Comparison of ENCODE assay signal across 22 cellular contexts in the genomic region with DNA sequence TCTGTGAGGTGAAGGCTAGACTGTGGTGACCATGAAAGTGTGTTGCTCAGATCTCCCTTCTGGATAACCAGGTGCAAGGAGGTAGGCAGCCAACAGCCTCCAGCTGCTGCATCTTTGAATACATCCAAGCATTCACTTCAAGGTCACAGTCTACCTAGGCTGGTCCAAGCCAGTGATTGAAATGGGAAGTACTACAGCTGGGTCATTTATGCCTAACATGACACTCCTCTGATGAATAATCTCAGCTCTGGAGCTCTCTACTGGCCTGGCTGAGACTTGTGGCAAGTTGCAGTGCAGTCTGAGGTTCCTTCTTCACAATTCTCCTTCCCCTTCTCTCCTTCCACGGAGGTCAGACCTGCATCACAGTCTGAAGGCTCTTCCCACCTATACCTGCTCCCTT. TPM values are rescaled to one million over a fixed set of nuclear protein-coding genes. Genes with fewer than 3 reads are reported as not detected.
A peak's percentile ranks its signal among the peaks of the same experiment; 100 is the strongest.
DNase-seq lines count a peak whose midpoint lies in the region; ATAC-seq and TF ChIP-seq lines count a peak whose summit lies in the region.
"Had no signal": no experiment of that assay in that cellular context is flagged by ENCODE, and none has a peak within 500 bp of the region (broad histone marks: within the 10 kb centered on the region; RNA-seq: fewer than 3 reads in every experiment).

No MANE protein-coding gene starts in this region.

- in situ Hi-C loops in Panc1 (cut with HindIII; ENCODE audit: low pct_unique_long_range_greater_than_20kb, low sequenced_read_pairs) (no loop called here), gastrocnemius medialis (cut with MboI; ENCODE audit: low sequenced_read_pairs in 4 of 4) (no loop called here)

- no peak for TF ChIP-seq POLR2A in gastrocnemius medialis (IDR thresholded peaks at IDR 0.05)

- H3K27me3 Mint-ChIP-seq in stimulated activated naive CD8-positive, alpha-beta T cell treated with anti-CD3 and anti-CD28 coated beads, Interleukin-15, amount 100 ng/mL, for 72 hours, result peaks cover 8% of the 10 kb centered on the region

- H3K4me1 Mint-ChIP-seq in stimulated activated naive CD8-positive, alpha-beta T cell treated with anti-CD3 and anti-CD28 coated beads, Interleukin-15, amount 100 ng/mL, for 72 hours, result no peaks in the 10 kb centered on the region
- H3K4me1 Mint-ChIP-seq in stimulated activated effector memory CD8-positive, alpha-beta T cell treated with anti-CD3 and anti-CD28 coated beads, Interleukin-12 subunit alpha, Interleukin-12 subunit beta, amount 100 ng/mL, for 72 hours, result no peaks in the 10 kb centered on the region

- CTCF ChIA-PET in Panc1 (lab: Charles Lee), result no interaction called here

- H3K27ac Mint-ChIP-seq in stimulated activated naive CD8-positive, alpha-beta T cell treated with anti-CD3 and anti-CD28 coated beads, Interleukin-15, amount 100 ng/mL, for 72 hours, result peak overlapping the region in 1 of 2 donors; percentile 72
- no peak overlapping the region for H3K27ac Mint-ChIP-seq in stimulated activated effector memory CD8-positive, alpha-beta T cell treated with anti-CD3 and anti-CD28 coated beads, Interleukin-12 subunit alpha, Interleukin-12 subunit beta, amount 100 ng/mL, for 72 hours

- BruUV-seq in Panc1 (replicated peaks; lab: Mats Ljungman, UMichigan), result no TSS peak

- H3K9me3 Mint-ChIP-seq in stimulated activated naive CD8-positive, alpha-beta T cell treated with anti-CD3 and anti-CD28 coated beads, Interleukin-15, amount 100 ng/mL, for 72 hours, result no peaks in the 10 kb centered on the region
- H3K9me3 Mint-ChIP-seq in stimulated activated effector memory CD8-positive, alpha-beta T cell treated with anti-CD3 and anti-CD28 coated beads, Interleukin-12 subunit alpha, Interleukin-12 subunit beta, amount 100 ng/mL, for 72 hours, result no peaks in the 10 kb centered on the region

- no peaks in the 10 kb centered on the region for H3K36me3 ChIP-seq in Panc1 (ENCODE audit: control insufficient read depth, insufficient read depth, low read length)
- no peaks in the 10 kb centered on the region for H3K36me3 ChIP-seq in left lung
- no peaks in the 10 kb centered on the region for H3K36me3 ChIP-seq in gastrocnemius medialis
- H3K36me3 ChIP-seq: BE2C, MG63 had no signal

- POLR2A ChIA-PET in Panc1 (lab: Charles Lee), result no interaction called here

- DNase-seq in stimulated activated naive CD8-positive, alpha-beta T cell treated with anti-CD3 and anti-CD28 coated beads, Interleukin-15, amount 100 ng/mL, for 72 hours, result no peak
- no peak for DNase-seq in stimulated activated naive CD8-positive, alpha-beta T cell treated with anti-CD3 and anti-CD28 coated beads, Interleukin-15, Interleukin-2, amounts not matched to agents 100 U/mL and 50 U/mL, for 24 hours
- DNase-seq in Panc1 (ENCODE audit: low read depth, low spot score), result no peak
- DNase-seq in left lung, result no peak
- no peak for DNase-seq in stimulated activated effector memory CD8-positive, alpha-beta T cell treated with anti-CD3 and anti-CD28 coated beads, Interleukin-12 subunit alpha, Interleukin-12 subunit beta, amount 100 ng/mL, for 72 hours (ENCODE audit: low spot score in 2 of 2)
- no peak for DNase-seq in gastrocnemius medialis
- no peak for DNase-seq in NCI-H2227 treated with DMSO at 0.1 percent for 48 hours (lab: John Stamatoyannopoulos, UW)
- no peak for DNase-seq in RPMI8226
- DNase-seq: BE2C, DMS53, GF-D8, GOT3, Kasumi-1, MG63, NCI-H1436, NCI-H1930, NCI-H226, NCI-H524, NCI-H82, OCI-M1, SHP77 treated with DMSO at 0.1 percent for 48 hours had no signal

- H3K4me1 ChIP-seq in Panc1 (ENCODE audit: control insufficient read depth, insufficient read depth, low read length), result no peaks in the 10 kb centered on the region; the same call in 1 of the 2 replicates
- H3K4me1 ChIP-seq in left lung, result no peaks in the 10 kb centered on the region
- H3K4me1 ChIP-seq in gastrocnemius medialis, result no peaks in the 10 kb centered on the region
- H3K4me1 ChIP-seq: BE2C had no signal

- peak; percentile 18 for ATAC-seq in stimulated activated naive CD8-positive, alpha-beta T cell treated with anti-CD3 and anti-CD28 coated beads, Interleukin-15, amount 100 ng/mL, for 72 hours
- no peak for ATAC-seq in stimulated activated naive CD8-positive, alpha-beta T cell treated with anti-CD3 and anti-CD28 coated beads, Interleukin-15, Interleukin-2, amounts not matched to agents 100 U/mL and 50 U/mL, for 24 hours
- ATAC-seq in Panc1 (peak; percentile 51; the same call in 1 of the 2 replicates), left lung (peak; percentile 17), gastrocnemius medialis (no peak)
- ATAC-seq in stimulated activated effector memory CD8-positive, alpha-beta T cell treated with anti-CD3 and anti-CD28 coated beads, Interleukin-12 subunit alpha, Interleukin-12 subunit beta, amount 100 ng/mL, for 72 hours, result peak; percentile 43

- H3K27ac ChIP-seq in Panc1 (ENCODE audit: low read length), result peak overlapping the region; percentile 54; the same call in 1 of the 2 replicates
- no peak overlapping the region for H3K27ac ChIP-seq in left lung
- no peak overlapping the region for H3K27ac ChIP-seq in gastrocnemius medialis
- H3K27ac ChIP-seq: SK-N-MC had no signal

- H3K27me3 ChIP-seq in Panc1 (ENCODE audit: control insufficient read depth, insufficient read depth, low read length) (no peaks in the 10 kb centered on the region), left lung (no peaks in the 10 kb centered on the region), gastrocnemius medialis (no peaks in the 10 kb centered on the region)
- H3K27me3 ChIP-seq: BE2C, MG63 had no signal

- H3K9me3 ChIP-seq in Panc1 (ENCODE audit: control insufficient read depth, insufficient read depth, low read depth, low read length) (no peaks in the 10 kb centered on the region), left lung (no peaks in the 10 kb centered on the region), gastrocnemius medialis (no peaks in the 10 kb centered on the region)
- H3K9me3 ChIP-seq: BE2C, MG63 had no signal

- no peaks in the 10 kb centered on the region for H3K36me3 Mint-ChIP-seq in stimulated activated effector memory CD8-positive, alpha-beta T cell treated with anti-CD3 and anti-CD28 coated beads, Interleukin-12 subunit alpha, Interleukin-12 subunit beta, amount 100 ng/mL, for 72 hours

- TF ChIP-seq CTCF in Panc1 (IDR thresholded peaks at IDR 0.05) (no peak), left lung (IDR thresholded peaks at IDR 0.05) (no peak), gastrocnemius medialis (IDR thresholded peaks at IDR 0.05 in 4 of 5, conservative IDR thresholded peaks at IDR 0.05 in 1 of 5) (no peak)

- H3K4me3 ChIP-seq in Panc1 (ENCODE audit: low read depth in 2 of 2, low read length in 2 of 2) (no peak overlapping the region), left lung (no peak overlapping the region), gastrocnemius medialis (no peak overlapping the region)
- H3K4me3 ChIP-seq: MG63, SK-N-MC had no signal

- intact Hi-C loops in Panc1 (cut with micrococcal nuclease; ENCODE audit: unreplicated experiment), result no loop called here
- intact Hi-C loops in left lung (cut with DNase I), result no loop called here
- intact Hi-C loops in gastrocnemius medialis (cut with DNase I; ENCODE audit: low total_unique reads), result no loop called here

- H3K4me3 Mint-ChIP-seq in stimulated activated naive CD8-positive, alpha-beta T cell treated with anti-CD3 and anti-CD28 coated beads, Interleukin-15, amount 100 ng/mL, for 72 hours, result no peak overlapping the region
- H3K4me3 Mint-ChIP-seq in stimulated activated effector memory CD8-positive, alpha-beta T cell treated with anti-CD3 and anti-CD28 coated beads, Interleukin-12 subunit alpha, Interleukin-12 subunit beta, amount 100 ng/mL, for 72 hours, result no peak overlapping the region

RNA-seq across cellular contexts. Expression of gene ARHGAP29, which starts 35.0 kb away (rescaled TPM):
- total RNA-seq in Panc1 (2021; ENCODE audit: unreplicated experiment) (197 TPM), left lung (10 to 100 TPM; 42.3 to 55.2 TPM), gastrocnemius medialis (10 to 100 TPM in 3 of 4 donors, 1 to 10 TPM in 1; 10.0 to 13.5 (median 11.6) TPM)
- polyA plus RNA-seq in Panc1 (2012; ENCODE audit: insufficient read length), result 64.8 TPM

Comparison
In these comparisons a context has a peak if more than half of its experiments do, and no peak if none do; other contexts are left out.
1. ATAC-seq: peak in stimulated activated naive CD8-positive, alpha-beta T cell treated with anti-CD3 and anti-CD28 coated beads, Interleukin-15, amount 100 ng/mL, for 72 hours (single experiment), Panc1 (single experiment), left lung (single experiment) and stimulated activated effector memory CD8-positive, alpha-beta T cell treated with anti-CD3 and anti-CD28 coated beads, Interleukin-12 subunit alpha, Interleukin-12 subunit beta, amount 100 ng/mL, for 72 hours (single experiment); none in stimulated activated naive CD8-positive, alpha-beta T cell treated with anti-CD3 and anti-CD28 coated beads, Interleukin-15, Interleukin-2, amounts not matched to agents 100 U/mL and 50 U/mL, for 24 hours (single experiment) and gastrocnemius medialis (0 of 2).